7 cellular contexts compared by ENCODE assay signal in the genomic region with DNA sequence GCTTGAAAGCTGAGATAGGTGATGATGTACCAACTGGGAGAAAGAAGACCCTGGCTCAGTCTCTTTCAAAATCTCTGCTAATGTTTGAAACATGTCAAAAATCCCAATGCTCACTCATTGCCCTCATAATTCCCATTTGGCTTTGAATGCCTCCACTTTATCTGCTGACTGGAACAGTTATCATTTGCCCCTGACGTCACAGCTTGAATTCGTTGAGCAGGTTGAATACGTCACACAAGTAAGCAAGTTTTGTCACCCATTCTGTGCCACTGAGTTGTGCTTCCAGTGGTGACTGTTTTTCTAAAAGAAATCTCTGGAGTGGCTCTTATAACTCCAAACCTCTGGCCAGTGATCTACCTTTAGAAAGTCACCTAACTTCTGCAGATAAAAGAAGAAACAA.
"Had no signal": no experiment of that assay in that cellular context is flagged by ENCODE, and none has a peak within 500 bp of the region (broad histone marks: within the 10 kb centered on the region; RNA-seq: fewer than 3 reads in every experiment).

No MANE protein-coding gene starts in this region.

- H3K4me2 ChIP-seq: KMS-11 had no signal

- H3K27ac ChIP-seq: HL-60, KMS-11 had no signal

- DNase-seq: IMR-90, KBM-7, KG1 had no signal

- H3K4me3 ChIP-seq: K562 had no signal

- ATAC-seq: K562 had no signal

- H3K9ac ChIP-seq: KMS-11 had no signal

- FAIRE-seq: HTR-8/SVneo, K562 had no signal
